In genomic region chr11:122817121-122817520, GRCh38 we compare ENCODE assay signal across 1 cellular context.
TF ChIP-seq lines count a peak whose summit lies in the region.

No MANE protein-coding gene starts in this region.

TF ChIP-seq in GM23338, 12 proteins besides CTCF, POLR2A, EP300 and RAD21 (continued from another document):
- no peak for TF ChIP-seq ZNF462 (CRISPR knock-in tag; IDR thresholded peaks at IDR 0.05)
- TF ChIP-seq POLR2AphosphoS5 (IDR thresholded peaks at IDR 0.05; ENCODE audit: low read depth) = no peak
- TF ChIP-seq CREB1 (CRISPR knock-in tag; IDR thresholded peaks at IDR 0.05; ENCODE audit: low read depth) = no peak
- TF ChIP-seq ZNF114 (CRISPR knock-in tag; IDR thresholded peaks at IDR 0.05) = no peak
- TF ChIP-seq EZH2 (IDR thresholded peaks at IDR 0.05; ENCODE audit: low read depth, unreplicated experiment) = no peak
- TF ChIP-seq ETS1 (IDR thresholded peaks at IDR 0.05) = no peak
- no peak for TF ChIP-seq NANOG (IDR thresholded peaks at IDR 0.05; ENCODE audit: borderline replicate concordance)
- no peak for TF ChIP-seq ZNF331 (CRISPR knock-in tag; IDR thresholded peaks at IDR 0.05; ENCODE audit: low read depth)
- TF ChIP-seq JUNB (IDR thresholded peaks at IDR 0.05; ENCODE audit: unreplicated experiment) = no peak
- no peak for TF ChIP-seq REST (IDR thresholded peaks at IDR 0.05; ENCODE audit: unreplicated experiment)
